In the genomic region with DNA sequence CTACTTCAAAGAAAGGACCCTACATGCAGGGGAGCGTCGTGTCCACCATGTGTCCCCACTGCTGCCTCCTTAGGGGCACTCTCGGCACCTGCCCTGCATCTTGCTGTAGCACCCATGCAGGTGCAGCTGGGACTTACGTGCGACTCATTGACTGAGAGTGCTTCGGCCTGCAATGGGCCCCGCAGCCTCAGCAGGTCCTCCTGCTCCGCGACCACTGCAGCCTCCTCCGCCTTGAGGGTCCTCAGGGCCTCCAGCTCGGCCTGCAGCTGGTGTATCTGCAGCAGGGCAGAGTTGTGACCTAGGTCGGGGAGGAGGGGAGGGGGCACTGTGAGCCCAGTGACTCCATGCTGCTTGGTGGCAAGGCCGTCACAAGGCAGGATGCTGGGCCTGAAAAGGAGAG, we compare ENCODE assay signal across 1 cellular context.
TF ChIP-seq lines count a peak whose summit lies in the region.

No MANE protein-coding gene starts in this region.

TF ChIP-seq in SK-N-SH, 30 proteins besides CTCF, POLR2A, EP300 and RAD21 (continued from another document):
- TF ChIP-seq, protein P1, sequence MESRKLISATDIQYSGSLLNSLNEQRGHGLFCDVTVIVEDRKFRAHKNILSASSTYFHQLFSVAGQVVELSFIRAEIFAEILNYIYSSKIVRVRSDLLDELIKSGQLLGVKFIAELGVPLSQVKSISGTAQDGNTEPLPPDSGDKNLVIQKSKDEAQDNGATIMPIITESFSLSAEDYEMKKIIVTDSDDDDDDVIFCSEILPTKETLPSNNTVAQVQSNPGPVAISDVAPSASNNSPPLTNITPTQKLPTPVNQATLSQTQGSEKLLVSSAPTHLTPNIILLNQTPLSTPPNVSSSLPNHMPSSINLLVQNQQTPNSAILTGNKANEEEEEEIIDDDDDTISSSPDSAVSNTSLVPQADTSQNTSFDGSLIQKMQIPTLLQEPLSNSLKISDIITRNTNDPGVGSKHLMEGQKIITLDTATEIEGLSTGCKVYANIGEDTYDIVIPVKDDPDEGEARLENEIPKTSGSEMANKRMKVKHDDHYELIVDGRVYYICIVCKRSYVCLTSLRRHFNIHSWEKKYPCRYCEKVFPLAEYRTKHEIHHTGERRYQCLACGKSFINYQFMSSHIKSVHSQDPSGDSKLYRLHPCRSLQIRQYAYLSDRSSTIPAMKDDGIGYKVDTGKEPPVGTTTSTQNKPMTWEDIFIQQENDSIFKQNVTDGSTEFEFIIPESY (IDR thresholded peaks at IDR 0.05; ENCODE audit: borderline replicate concordance, low read depth): no peak
- no peak for TF ChIP-seq NRF1 (IDR thresholded peaks at IDR 0.05; ENCODE audit: low read depth, low read length)
- no peak for TF ChIP-seq SMC3 (IDR thresholded peaks at IDR 0.05; ENCODE audit: low read depth, low read length)
- TF ChIP-seq, protein P2, sequence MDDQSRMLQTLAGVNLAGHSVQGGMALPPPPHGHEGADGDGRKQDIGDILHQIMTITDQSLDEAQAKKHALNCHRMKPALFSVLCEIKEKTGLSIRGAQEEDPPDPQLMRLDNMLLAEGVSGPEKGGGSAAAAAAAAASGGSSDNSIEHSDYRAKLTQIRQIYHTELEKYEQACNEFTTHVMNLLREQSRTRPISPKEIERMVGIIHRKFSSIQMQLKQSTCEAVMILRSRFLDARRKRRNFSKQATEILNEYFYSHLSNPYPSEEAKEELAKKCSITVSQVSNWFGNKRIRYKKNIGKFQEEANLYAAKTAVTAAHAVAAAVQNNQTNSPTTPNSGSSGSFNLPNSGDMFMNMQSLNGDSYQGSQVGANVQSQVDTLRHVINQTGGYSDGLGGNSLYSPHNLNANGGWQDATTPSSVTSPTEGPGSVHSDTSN (IDR thresholded peaks at IDR 0.05): no peak
- TF ChIP-seq POLR2AphosphoS5 (IDR thresholded peaks at IDR 0.05; ENCODE audit: low read depth, low read length): no peak
- no peak for TF ChIP-seq FOXJ3 (CRISPR knock-in tag; IDR thresholded peaks at IDR 0.05)
- TF ChIP-seq RCOR1 (IDR thresholded peaks at IDR 0.05; ENCODE audit: low read length): no peak
- TF ChIP-seq, protein P3, sequence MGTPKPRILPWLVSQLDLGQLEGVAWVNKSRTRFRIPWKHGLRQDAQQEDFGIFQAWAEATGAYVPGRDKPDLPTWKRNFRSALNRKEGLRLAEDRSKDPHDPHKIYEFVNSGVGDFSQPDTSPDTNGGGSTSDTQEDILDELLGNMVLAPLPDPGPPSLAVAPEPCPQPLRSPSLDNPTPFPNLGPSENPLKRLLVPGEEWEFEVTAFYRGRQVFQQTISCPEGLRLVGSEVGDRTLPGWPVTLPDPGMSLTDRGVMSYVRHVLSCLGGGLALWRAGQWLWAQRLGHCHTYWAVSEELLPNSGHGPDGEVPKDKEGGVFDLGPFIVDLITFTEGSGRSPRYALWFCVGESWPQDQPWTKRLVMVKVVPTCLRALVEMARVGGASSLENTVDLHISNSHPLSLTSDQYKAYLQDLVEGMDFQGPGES (IDR thresholded peaks at IDR 0.05; ENCODE audit: low read depth, low read length): no peak
